1 cellular context compared by ENCODE assay signal in genomic region chr12:106773945-106774807, GRCh38.
TF ChIP-seq lines count a peak whose summit lies in the region.

A gene with protein sequence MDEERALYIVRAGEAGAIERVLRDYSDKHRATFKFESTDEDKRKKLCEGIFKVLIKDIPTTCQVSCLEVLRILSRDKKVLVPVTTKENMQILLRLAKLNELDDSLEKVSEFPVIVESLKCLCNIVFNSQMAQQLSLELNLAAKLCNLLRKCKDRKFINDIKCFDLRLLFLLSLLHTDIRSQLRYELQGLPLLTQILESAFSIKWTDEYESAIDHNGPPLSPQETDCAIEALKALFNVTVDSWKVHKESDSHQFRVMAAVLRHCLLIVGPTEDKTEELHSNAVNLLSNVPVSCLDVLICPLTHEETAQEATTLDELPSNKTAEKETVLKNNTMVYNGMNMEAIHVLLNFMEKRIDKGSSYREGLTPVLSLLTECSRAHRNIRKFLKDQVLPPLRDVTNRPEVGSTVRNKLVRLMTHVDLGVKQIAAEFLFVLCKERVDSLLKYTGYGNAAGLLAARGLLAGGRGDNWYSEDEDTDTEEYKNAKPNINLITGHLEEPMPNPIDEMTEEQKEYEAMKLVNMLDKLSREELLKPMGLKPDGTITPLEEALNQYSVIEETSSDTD (plus strand): TSS chr12:106774682. CDS start chr12:106774746, 64 bp downstream.

TF ChIP-seq in HepG2, 621 proteins besides CTCF, POLR2A, EP300 and RAD21 (continued from another document and continues in another):
- TF ChIP-seq ZBTB2 (CRISPR knock-in tag; IDR thresholded peaks at IDR 0.05; ENCODE audit: low read depth) (peak; percentile 90), RXRB (CRISPR knock-in tag; IDR thresholded peaks at IDR 0.05; ENCODE audit: borderline replicate concordance) (peak; percentile 26; the same call in 1 of the 2 replicates), BCL6 (CRISPR knock-in tag; IDR thresholded peaks at IDR 0.05) (peak; percentile 45; the same call in 1 of the 2 replicates), PAF1 (CRISPR knock-in tag; IDR thresholded peaks at IDR 0.05) (no peak), SPEN (CRISPR knock-in tag; IDR thresholded peaks at IDR 0.05; ENCODE audit: low read depth) (peak; percentile 45), ZNF235 (CRISPR knock-in tag; IDR thresholded peaks at IDR 0.05; ENCODE audit: borderline replicate concordance) (peak; percentile 70; the same call in 1 of the 2 replicates), POGK (CRISPR knock-in tag; conservative IDR thresholded peaks at IDR 0.05) (peak; percentile 42), YY1 (IDR thresholded peaks at IDR 0.05; ENCODE audit: insufficient read depth, insufficient replicate concordance, low read depth, low read length) (peak; percentile 81), ZNF10 (CRISPR knock-in tag; IDR thresholded peaks at IDR 0.05; ENCODE audit: borderline replicate concordance, low read depth) (no peak), SMARCC2 (IDR thresholded peaks at IDR 0.05) (no peak), ZFP41 (CRISPR knock-in tag; IDR thresholded peaks at IDR 0.05; ENCODE audit: borderline replicate concordance) (no peak), MNT (IDR thresholded peaks at IDR 0.05) (no peak; the same call in 1 of the 2 replicates), CCAR2 (optimal IDR thresholded peaks at IDR 0.05; ENCODE audit: low read depth, low read length) (no peak), ZNF468 (CRISPR knock-in tag; IDR thresholded peaks at IDR 0.05) (no peak), ZNF780A (CRISPR knock-in tag; IDR thresholded peaks at IDR 0.05) (no peak; the same call in 1 of the 2 replicates), ERF (CRISPR knock-in tag; IDR thresholded peaks at IDR 0.05) (peak; percentile 88), NAIF1 (CRISPR knock-in tag; IDR thresholded peaks at IDR 0.05; ENCODE audit: borderline replicate concordance) (0 out of 2 replicates have a peak, but pooled peaks have one; percentile 34), ARID3A (IDR thresholded peaks at IDR 0.05; ENCODE audit: low read depth, low read length) (peak; percentile 68; the same call in 1 of the 2 replicates), NCOA2 (CRISPR knock-in tag; IDR thresholded peaks at IDR 0.05) (0 out of 2 replicates have a peak, but pooled peaks have one; percentile 8), ARID4A (CRISPR knock-in tag; IDR thresholded peaks at IDR 0.05; ENCODE audit: borderline replicate concordance) (peak; percentile 85; the same call in 1 of the 2 replicates), ZNF343 (CRISPR knock-in tag; IDR thresholded peaks at IDR 0.05) (no peak), MIXL1 (CRISPR knock-in tag; IDR thresholded peaks at IDR 0.05) (peak; percentile 98), TCF12 (IDR thresholded peaks at IDR 0.05) (no peak), TCF12 (CRISPR knock-in tag; IDR thresholded peaks at IDR 0.05) (no peak), TCF7 (IDR thresholded peaks at IDR 0.05; ENCODE audit: low read depth) (no peak), PRMT3 (CRISPR knock-in tag; IDR thresholded peaks at IDR 0.05; ENCODE audit: borderline replicate concordance, low read depth) (no peak), ZNF567 (CRISPR knock-in tag; IDR thresholded peaks at IDR 0.05; ENCODE audit: borderline replicate concordance) (no peak), ZSCAN20 (CRISPR knock-in tag; IDR thresholded peaks at IDR 0.05; ENCODE audit: borderline replicate concordance) (no peak), ZFP36L1 (CRISPR knock-in tag; IDR thresholded peaks at IDR 0.05) (no peak), ZNF30 (CRISPR knock-in tag; IDR thresholded peaks at IDR 0.05) (no peak), ARNT (IDR thresholded peaks at IDR 0.05) (no peak), NFATC3 (CRISPR knock-in tag; IDR thresholded peaks at IDR 0.05) (no peak), ZFP36L2 (CRISPR knock-in tag; IDR thresholded peaks at IDR 0.05) (no peak; the same call in 1 of the 2 replicates), LCORL (IDR thresholded peaks at IDR 0.05) (no peak), LCORL (CRISPR knock-in tag; IDR thresholded peaks at IDR 0.05) (peak; percentile 51; the same call in 1 of the 2 replicates), TMF1 (CRISPR knock-in tag; IDR thresholded peaks at IDR 0.05; ENCODE audit: low read depth) (no peak), ARHGAP35 (CRISPR knock-in tag; IDR thresholded peaks at IDR 0.05; ENCODE audit: borderline replicate concordance) (peak; percentile 44; the same call in 1 of the 2 replicates), MAZ (IDR thresholded peaks at IDR 0.05; ENCODE audit: borderline replicate concordance, low read depth, low read length) (peak; percentile 58; the same call in 1 of the 2 replicates), MAZ (CRISPR knock-in tag; IDR thresholded peaks at IDR 0.05; ENCODE audit: low read depth) (peak; percentile 76), ZNF629 (CRISPR knock-in tag; conservative IDR thresholded peaks at IDR 0.05) (no peak), RBM39 (IDR thresholded peaks at IDR 0.05; ENCODE audit: low read depth, low read length, poor library complexity, severe bottlenecking) (no peak), ZNF232 (CRISPR knock-in tag; IDR thresholded peaks at IDR 0.05; ENCODE audit: borderline replicate concordance) (no peak), ZNF224 (CRISPR knock-in tag; IDR thresholded peaks at IDR 0.05) (0 out of 2 replicates have a peak, but pooled peaks have one; percentile 40), ZNF350 (CRISPR knock-in tag; IDR thresholded peaks at IDR 0.05; ENCODE audit: borderline replicate concordance, low read depth) (peak; percentile 84; the same call in 1 of the 2 replicates), ZNF253 (CRISPR knock-in tag; IDR thresholded peaks at IDR 0.05; ENCODE audit: borderline replicate concordance) (no peak), CC2D1A (CRISPR knock-in tag; IDR thresholded peaks at IDR 0.05) (peak; percentile 77; the same call in 1 of the 2 replicates), TBX3 (IDR thresholded peaks at IDR 0.05; ENCODE audit: borderline replicate concordance) (no peak)
- TF ChIP-seq, protein P1, sequence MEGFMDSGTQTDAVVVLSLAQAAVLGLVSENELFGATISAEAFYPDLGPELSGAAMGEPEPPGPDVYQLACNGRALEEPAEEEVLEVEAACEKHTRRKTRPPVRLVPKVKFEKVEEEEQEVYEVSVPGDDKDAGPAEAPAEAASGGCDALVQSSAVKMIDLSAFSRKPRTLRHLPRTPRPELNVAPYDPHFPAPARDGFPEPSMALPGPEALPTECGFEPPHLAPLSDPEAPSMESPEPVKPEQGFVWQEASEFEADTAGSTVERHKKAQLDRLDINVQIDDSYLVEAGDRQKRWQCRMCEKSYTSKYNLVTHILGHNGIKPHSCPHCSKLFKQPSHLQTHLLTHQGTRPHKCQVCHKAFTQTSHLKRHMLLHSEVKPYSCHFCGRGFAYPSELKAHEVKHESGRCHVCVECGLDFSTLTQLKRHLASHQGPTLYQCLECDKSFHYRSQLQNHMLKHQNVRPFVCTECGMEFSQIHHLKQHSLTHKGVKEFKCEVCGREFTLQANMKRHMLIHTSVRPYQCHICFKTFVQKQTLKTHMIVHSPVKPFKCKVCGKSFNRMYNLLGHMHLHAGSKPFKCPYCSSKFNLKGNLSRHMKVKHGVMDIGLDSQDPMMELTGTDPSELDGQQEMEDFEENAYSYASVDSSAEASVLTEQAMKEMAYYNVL (CRISPR knock-in tag; IDR thresholded peaks at IDR 0.05; ENCODE audit: borderline replicate concordance): peak; percentile 97
- TF ChIP-seq, protein P2, sequence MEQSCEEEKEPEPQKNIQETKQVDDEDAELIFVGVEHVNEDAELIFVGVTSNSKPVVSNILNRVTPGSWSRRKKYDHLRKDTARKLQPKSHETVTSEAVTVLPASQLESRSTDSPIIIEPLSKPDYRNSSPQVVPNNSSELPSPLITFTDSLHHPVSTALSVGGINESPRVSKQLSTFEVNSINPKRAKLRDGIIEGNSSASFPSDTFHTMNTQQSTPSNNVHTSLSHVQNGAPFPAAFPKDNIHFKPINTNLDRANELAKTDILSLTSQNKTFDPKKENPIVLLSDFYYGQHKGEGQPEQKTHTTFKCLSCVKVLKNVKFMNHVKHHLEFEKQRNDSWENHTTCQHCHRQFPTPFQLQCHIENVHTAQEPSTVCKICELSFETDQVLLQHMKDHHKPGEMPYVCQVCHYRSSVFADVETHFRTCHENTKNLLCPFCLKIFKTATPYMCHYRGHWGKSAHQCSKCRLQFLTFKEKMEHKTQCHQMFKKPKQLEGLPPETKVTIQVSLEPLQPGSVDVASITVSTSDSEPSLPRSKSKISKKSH (CRISPR knock-in tag; IDR thresholded peaks at IDR 0.05; ENCODE audit: borderline replicate concordance): peak; percentile 9; the same call in 1 of the 2 replicates
- TF ChIP-seq, protein P3, sequence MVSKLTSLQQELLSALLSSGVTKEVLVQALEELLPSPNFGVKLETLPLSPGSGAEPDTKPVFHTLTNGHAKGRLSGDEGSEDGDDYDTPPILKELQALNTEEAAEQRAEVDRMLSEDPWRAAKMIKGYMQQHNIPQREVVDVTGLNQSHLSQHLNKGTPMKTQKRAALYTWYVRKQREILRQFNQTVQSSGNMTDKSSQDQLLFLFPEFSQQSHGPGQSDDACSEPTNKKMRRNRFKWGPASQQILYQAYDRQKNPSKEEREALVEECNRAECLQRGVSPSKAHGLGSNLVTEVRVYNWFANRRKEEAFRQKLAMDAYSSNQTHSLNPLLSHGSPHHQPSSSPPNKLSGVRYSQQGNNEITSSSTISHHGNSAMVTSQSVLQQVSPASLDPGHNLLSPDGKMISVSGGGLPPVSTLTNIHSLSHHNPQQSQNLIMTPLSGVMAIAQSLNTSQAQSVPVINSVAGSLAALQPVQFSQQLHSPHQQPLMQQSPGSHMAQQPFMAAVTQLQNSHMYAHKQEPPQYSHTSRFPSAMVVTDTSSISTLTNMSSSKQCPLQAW (CRISPR knock-in tag; IDR thresholded peaks at IDR 0.05): peak; percentile 69
